1 cellular context compared by ENCODE assay signal in the genomic region with DNA sequence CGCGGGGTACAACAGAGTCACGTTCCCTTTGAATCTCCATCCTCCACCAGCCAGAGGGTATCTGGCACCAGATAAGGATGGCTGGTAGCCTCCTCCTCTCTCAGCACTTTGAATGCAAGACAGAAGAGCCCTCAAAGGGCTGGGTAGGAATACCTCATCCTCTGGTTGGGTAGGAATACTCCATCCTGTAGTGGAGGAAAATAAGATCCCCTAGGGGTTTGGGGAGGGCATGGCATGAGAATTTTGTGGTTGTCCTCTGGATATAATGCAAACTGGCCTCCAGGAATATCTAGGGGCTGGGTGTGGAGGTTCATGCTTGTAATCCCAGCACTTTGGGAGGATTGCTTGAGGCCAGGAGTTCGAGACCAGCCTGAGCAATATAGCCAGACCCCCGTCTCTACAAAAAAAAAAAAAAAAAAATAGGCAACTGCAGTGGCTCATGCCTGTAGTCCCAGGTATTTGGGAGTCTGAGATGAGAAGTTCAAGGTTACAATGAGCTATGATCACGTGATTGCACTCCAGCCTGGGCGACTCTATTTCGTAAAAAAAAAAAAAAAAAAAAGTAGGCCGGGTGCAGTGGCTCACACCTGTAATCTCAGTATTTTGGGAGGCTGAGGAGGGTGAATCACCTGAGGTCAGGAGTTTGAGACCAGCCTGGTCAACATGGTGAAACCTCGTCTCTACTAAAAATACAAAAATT.
TF ChIP-seq lines count a peak whose summit lies in the region.

No MANE protein-coding gene starts in this region.

TF ChIP-seq in WTC11, 78 proteins besides CTCF, POLR2A, EP300 and RAD21 (continued from another document):
- TF ChIP-seq ZNF532 (CRISPR knock-in tag; IDR thresholded peaks at IDR 0.05; ENCODE audit: borderline replicate concordance) (no peak), ATF2 (CRISPR knock-in tag; IDR thresholded peaks at IDR 0.05; ENCODE audit: borderline replicate concordance, low read depth) (no peak), USF1 (CRISPR knock-in tag; IDR thresholded peaks at IDR 0.05) (no peak), RORB (CRISPR knock-in tag; IDR thresholded peaks at IDR 0.05) (no peak), ZNF263 (CRISPR knock-in tag; IDR thresholded peaks at IDR 0.05; ENCODE audit: low read depth) (no peak)
